Comparison of ENCODE assay signal across 21 cellular contexts in genomic region chr16:14280541-14280940, GRCh38.
"Had no signal": no experiment of that assay in that cellular context is flagged by ENCODE, and none has a peak within 500 bp of the region (broad histone marks: within the 10 kb centered on the region; RNA-seq: fewer than 3 reads in every experiment).

No MANE protein-coding gene starts in this region.

- FAIRE-seq: TTC549 had no signal

- H3K9me3 Mint-ChIP-seq: activated CD4-positive, alpha-beta memory T cell treated with anti-CD3 and anti-CD28 coated beads for 36 hours; activated CD4-positive, alpha-beta T cell treated with anti-CD3 and anti-CD28 coated beads, Interleukin-2, amount 10 ng/mL, durations not matched to agents 7 days and 5 days; activated naive CD4-positive, alpha-beta T cell treated with anti-CD3 and anti-CD28 coated beads, Interleukin-2, amount 10 ng/mL, durations not matched to agents 7 days and 5 days; activated naive CD8-positive, alpha-beta T cell treated with anti-CD3 and anti-CD28 coated beads for 36 hours; activated T-helper 2 cell treated with anti-CD3 and anti-CD28 coated beads, Interferon-gamma antibody, Interleukin-2, Interleukin-4, amounts not matched to agents 10 μg/mL and 5 μg/mL and 100 μg/mL, durations not matched to agents 14 hours and 24 hours and 36 hours had no signal

- H3K4me3 Mint-ChIP-seq: activated CD4-positive, alpha-beta memory T cell treated with anti-CD3 and anti-CD28 coated beads for 36 hours; activated CD4-positive, alpha-beta T cell treated with anti-CD3 and anti-CD28 coated beads, Interleukin-2, amount 10 ng/mL, durations not matched to agents 7 days and 5 days; activated naive CD4-positive, alpha-beta T cell treated with anti-CD3 and anti-CD28 coated beads, Interleukin-2, amount 10 ng/mL, durations not matched to agents 7 days and 5 days; activated naive CD8-positive, alpha-beta T cell treated with anti-CD3 and anti-CD28 coated beads for 36 hours; T-helper 17 cell had no signal

- DNase-seq: activated CD4-positive, alpha-beta memory T cell treated with anti-CD3 and anti-CD28 coated beads for 36 hours; activated CD4-positive, alpha-beta T cell treated with anti-CD3 and anti-CD28 coated beads, Interleukin-2, amount 10 ng/mL, durations not matched to agents 7 days and 5 days; activated CD4-positive, CD25-positive, alpha-beta regulatory T cell; activated CD8-positive, alpha-beta memory T cell treated with anti-CD3 and anti-CD28 coated beads for 24 hours; activated gamma-delta T cell treated with Interleukin-2 at 50 U/mL for 16 hours; activated naive CD4-positive, alpha-beta T cell treated with anti-CD3 and anti-CD28 coated beads, Interleukin-2, amount 10 ng/mL, durations not matched to agents 7 days and 5 days; activated naive CD8-positive, alpha-beta T cell treated with anti-CD3 and anti-CD28 coated beads for 36 hours; activated T-cell treated with anti-CD3 and anti-CD28 coated beads, Interleukin-2, amount 50 U/mL, for 48 hours; MM.1S; NCI-H1105 treated with DMSO at 0.1 percent for 48 hours; NCI-H1436 treated with DMSO at 0.1 percent for 48 hours; NCI-H187; NCI-H2081; NCI-H510A treated with DMSO at 0.1 percent for 48 hours; NCI-H69; NK-92 treated with Interleukin-12 subunit alpha and Interleukin-12 subunit beta, amount 100 ng/mL, for 24 hours; RPMI8226; T-helper 17 cell; T1000 had no signal

- H3K27ac Mint-ChIP-seq: activated CD4-positive, alpha-beta memory T cell treated with anti-CD3 and anti-CD28 coated beads for 36 hours; activated CD4-positive, alpha-beta T cell treated with anti-CD3 and anti-CD28 coated beads, Interleukin-2, amount 10 ng/mL, durations not matched to agents 7 days and 5 days; activated naive CD4-positive, alpha-beta T cell treated with anti-CD3 and anti-CD28 coated beads, Interleukin-2, amount 10 ng/mL, durations not matched to agents 7 days and 5 days; activated naive CD8-positive, alpha-beta T cell treated with anti-CD3 and anti-CD28 coated beads for 36 hours; activated T-helper 2 cell treated with anti-CD3 and anti-CD28 coated beads, Interferon-gamma antibody, Interleukin-2, Interleukin-4, amounts not matched to agents 10 μg/mL and 5 μg/mL and 100 μg/mL, durations not matched to agents 14 hours and 24 hours and 36 hours; T-helper 17 cell had no signal

- H3K36me3 Mint-ChIP-seq: activated CD4-positive, alpha-beta memory T cell treated with anti-CD3 and anti-CD28 coated beads for 36 hours; activated naive CD8-positive, alpha-beta T cell treated with anti-CD3 and anti-CD28 coated beads for 36 hours had no signal

- H3K27me3 Mint-ChIP-seq: activated CD4-positive, alpha-beta memory T cell treated with anti-CD3 and anti-CD28 coated beads for 36 hours; T-helper 17 cell had no signal
